In genomic region chr6:100920028-100920427, GRCh38 we compare ENCODE assay signal across 26 cellular contexts.
"Had no signal": no experiment of that assay in that cellular context is flagged by ENCODE, and none has a peak within 500 bp of the region (broad histone marks: within the 10 kb centered on the region; RNA-seq: fewer than 3 reads in every experiment).

No MANE protein-coding gene starts in this region.

- H3K4me1 ChIP-seq: colonic mucosa, esophagus squamous epithelium, gastrocnemius medialis, heart right ventricle, left lung, lower lobe of right lung had no signal

- H3K4me3 ChIP-seq: colonic mucosa, esophagus squamous epithelium, gastrocnemius medialis, heart right ventricle, left lung, lower lobe of right lung had no signal

- H3K27me3 ChIP-seq: colonic mucosa, esophagus squamous epithelium, gastrocnemius medialis, heart right ventricle, left lung had no signal

- FAIRE-seq: endometrium had no signal

- H3K27ac ChIP-seq: colonic mucosa, epithelial cell of prostate, esophagus squamous epithelium, gastrocnemius medialis, heart right ventricle, left lung, lower lobe of right lung had no signal

- H3K36me3 ChIP-seq: colonic mucosa, esophagus squamous epithelium, gastrocnemius medialis, heart right ventricle, left lung, lower lobe of right lung had no signal

- DNase-seq: colonic mucosa; cortex of kidney; effector CD8-positive, alpha-beta T cell; effector memory CD8-positive, alpha-beta T cell; endodermal cell; erythroblast; esophagus squamous epithelium; foreskin fibroblast; foreskin melanocyte; gastrocnemius medialis; glutamatergic neuron; head of caudate nucleus; heart right ventricle; hypothalamus; immature natural killer cell; islet precursor cell; kidney; kidney glomerular epithelial cell; left lung; left ventricle myocardium superior; lower lobe of right lung; mesenchymal stem cell; naive thymus-derived CD4-positive, alpha-beta T cell had no signal

- H3K9me3 ChIP-seq: colonic mucosa, esophagus squamous epithelium, gastrocnemius medialis, left lung, lower lobe of right lung had no signal

- ATAC-seq: effector memory CD8-positive, alpha-beta T cell; esophagus mucosa; gastrocnemius medialis; heart right ventricle; left lung; left ventricle myocardium superior; lower lobe of right lung; naive thymus-derived CD4-positive, alpha-beta T cell had no signal
